In genomic region chr14:68822964-68823363, GRCh38 we compare ENCODE assay signal across 13 cellular contexts.
"Had no signal": no experiment of that assay in that cellular context is flagged by ENCODE, and none has a peak within 500 bp of the region (broad histone marks: within the 10 kb centered on the region; RNA-seq: fewer than 3 reads in every experiment).

No MANE protein-coding gene starts in this region.

- ATAC-seq: heart left ventricle, left lung had no signal

- H3K9me3 Mint-ChIP-seq: activated naive CD4-positive, alpha-beta T cell treated with anti-CD3 and anti-CD28 coated beads, Interleukin-2, amount 10 ng/mL, durations not matched to agents 7 days and 5 days; neural crest cell had no signal

- H3K27me3 ChIP-seq: adrenal gland, colonic mucosa, heart left ventricle, left lung, ovary, uterus had no signal

- H3K4me3 Mint-ChIP-seq: activated naive CD4-positive, alpha-beta T cell treated with anti-CD3 and anti-CD28 coated beads, Interleukin-2, amount 10 ng/mL, durations not matched to agents 7 days and 5 days; neural crest cell had no signal

- H3K36me3 ChIP-seq: adrenal gland, colonic mucosa, heart left ventricle, left lung, ovary, uterus had no signal

- H3K36me3 Mint-ChIP-seq: activated naive CD4-positive, alpha-beta T cell treated with anti-CD3 and anti-CD28 coated beads, Interleukin-2, amount 10 ng/mL, durations not matched to agents 7 days and 5 days had no signal

- H3K4me1 ChIP-seq: colonic mucosa, uterus had no signal

- H3K4me3 ChIP-seq: adrenal gland, colonic mucosa, heart left ventricle, left lung, ovary, uterus had no signal

- DNase-seq: activated CD4-positive, alpha-beta T cell treated with anti-CD3 and anti-CD28 coated beads for 1 hour; activated naive CD4-positive, alpha-beta T cell treated with anti-CD3 and anti-CD28 coated beads, Interleukin-2, amount 10 ng/mL, durations not matched to agents 7 days and 5 days; colonic mucosa; effector CD4-positive, alpha-beta T cell; heart left ventricle; left lung; mesendoderm; ovary; stimulated activated CD4-positive, alpha-beta T cell treated with anti-CD3 and anti-CD28 coated beads, Interleukin-15, amount 100 ng/mL, for 24 hours; T-helper 9 cell; uterus had no signal

- H3K9me3 ChIP-seq: adrenal gland, colonic mucosa, heart left ventricle, left lung, ovary, uterus had no signal

- H3K27ac ChIP-seq: adrenal gland, colonic mucosa, heart left ventricle, left lung, ovary, uterus had no signal

- H3K27ac Mint-ChIP-seq: activated naive CD4-positive, alpha-beta T cell treated with anti-CD3 and anti-CD28 coated beads, Interleukin-2, amount 10 ng/mL, durations not matched to agents 7 days and 5 days had no signal
